11 cellular contexts compared by ENCODE assay signal in genomic region chr18:457120-457519, GRCh38. TPM values are rescaled to one million over a fixed set of nuclear protein-coding genes. Genes with fewer than 3 reads are reported as not detected.
DNase-seq lines count a peak whose midpoint lies in the region; ATAC-seq and TF ChIP-seq lines count a peak whose summit lies in the region.
"Had no signal": no experiment of that assay in that cellular context is flagged by ENCODE, and none has a peak within 500 bp of the region (broad histone marks: within the 10 kb centered on the region; RNA-seq: fewer than 3 reads in every experiment).

No MANE protein-coding gene starts in this region.

- no peaks in the 10 kb centered on the region for H3K27me3 ChIP-seq in A673 (replicated peaks; ENCODE audit: insufficient read depth, low read depth, low read length, poor library complexity)
- peaks cover 0 to 7% (median 0%) of the 10 kb centered on the region in 45 donors for H3K27me3 ChIP-seq in dorsolateral prefrontal cortex
- no peaks in the 10 kb centered on the region for H3K27me3 ChIP-seq in muscle layer of duodenum (ENCODE audit: low read depth, low read length)

- ATAC-seq in HG03457 (IDR thresholded peaks at IDR 0.05; ENCODE audit: unreplicated experiment): no peak
- no peak for ATAC-seq in HG02678 (IDR thresholded peaks at IDR 0.05; ENCODE audit: unreplicated experiment)

- no peaks in the 10 kb centered on the region for H3K9me3 Mint-ChIP-seq in T-helper 2 cell treated with Interferon-gamma antibody and Interleukin-4, amounts not matched to agents 5 μg/mL and 100 μg/mL, for 36 hours

- no peak for TF ChIP-seq POLR2A in NB4 (IDR thresholded peaks at IDR 0.05; ENCODE audit: extremely low read depth, insufficient read length)

- no TSS peak for BruUV-seq in A673 (replicated peaks; lab: Mats Ljungman, UMichigan)

- no peak overlapping the region for H3K27ac Mint-ChIP-seq in T-helper 2 cell treated with Interferon-gamma antibody and Interleukin-4, amounts not matched to agents 5 μg/mL and 100 μg/mL, for 36 hours

- CTCF ChIA-PET in A673 (lab: Charles Lee): no interaction called here

- peak overlapping the region; percentile 76 for H3K27ac ChIP-seq in A673 (ENCODE audit: low read depth, low read length, poor library complexity, severe bottlenecking)
- peak overlapping the region in 44 of 59 donors; percentile 1 to 78 (median 56) for H3K27ac ChIP-seq in dorsolateral prefrontal cortex
- peak overlapping the region; percentile 34 for H3K27ac ChIP-seq in muscle layer of duodenum (ENCODE audit: low read length)

- H3K4me3 ChIP-seq in A673 (ENCODE audit: low read depth, low read length, poor library complexity, severe bottlenecking) (no peak overlapping the region), NB4 (ENCODE audit: low read depth, low read length) (no peak overlapping the region), dorsolateral prefrontal cortex (peak overlapping the region in 12 of 59 donors; percentile 1 to 25 (median 6)), muscle layer of duodenum (ENCODE audit: low read depth in 1 of 2, low read length in 2 of 2) (peak overlapping the region; percentile 30 to 31)

- intact Hi-C loops in A673 (cut with micrococcal nuclease; ENCODE audit: unreplicated experiment): no loop called here
- intact Hi-C loops in dorsolateral prefrontal cortex (cut with DNase I): no loop called here

- no peak overlapping the region for H3K4me3 Mint-ChIP-seq in T-helper 2 cell treated with Interferon-gamma antibody and Interleukin-4, amounts not matched to agents 5 μg/mL and 100 μg/mL, for 36 hours
- H3K4me3 Mint-ChIP-seq: CD4-positive, CD25-positive, alpha-beta regulatory T cell had no signal

- H3K9me3 ChIP-seq in A673 (ENCODE audit: low read depth, low read length, poor library complexity, severe bottlenecking) (no peaks in the 10 kb centered on the region), muscle layer of duodenum (ENCODE audit: control insufficient read depth in 1 of 2, low read length in 2 of 2) (peaks cover 0 to 4% of the 10 kb centered on the region in 2 donors)

- H3K4me1 Mint-ChIP-seq in T-helper 2 cell treated with Interferon-gamma antibody and Interleukin-4, amounts not matched to agents 5 μg/mL and 100 μg/mL, for 36 hours (ENCODE audit: low read depth): no peaks in the 10 kb centered on the region
- H3K4me1 Mint-ChIP-seq: CD4-positive, CD25-positive, alpha-beta regulatory T cell had no signal

- no peaks in the 10 kb centered on the region for H3K36me3 Mint-ChIP-seq in T-helper 2 cell treated with Interferon-gamma antibody and Interleukin-4, amounts not matched to agents 5 μg/mL and 100 μg/mL, for 36 hours (ENCODE audit: low read depth)
- H3K36me3 Mint-ChIP-seq: CD4-positive, CD25-positive, alpha-beta regulatory T cell had no signal

- peaks cover 29% of the 10 kb centered on the region for H3K4me1 ChIP-seq in A673 (ENCODE audit: insufficient read depth, low read length, poor library complexity, severe bottlenecking)
- H3K4me1 ChIP-seq in muscle layer of duodenum (ENCODE audit: control insufficient read depth in 1 of 2, insufficient read depth in 2 of 2, low read length in 2 of 2): peaks cover 11 to 18% of the 10 kb centered on the region in 2 donors

- TF ChIP-seq CTCF in A673 (conservative IDR thresholded peaks at IDR 0.05; ENCODE audit: low read depth, low read length): no peak
- TF ChIP-seq CTCF in NB4 (IDR thresholded peaks at IDR 0.05; ENCODE audit: low read depth, low read length): no peak
- no peak for TF ChIP-seq CTCF in dorsolateral prefrontal cortex (IDR thresholded peaks at IDR 0.05 in 54 of 56, conservative IDR thresholded peaks at IDR 0.05 in 2 of 56; ENCODE audit: low read depth in 1 of 56, partially characterized antibody in 56 of 56)

- H3K36me3 ChIP-seq in A673 (ENCODE audit: insufficient read depth, low read length, poor library complexity, severe bottlenecking): no peaks in the 10 kb centered on the region
- H3K36me3 ChIP-seq in muscle layer of duodenum (ENCODE audit: control insufficient read depth in 1 of 2, insufficient read depth in 2 of 2, low read length in 2 of 2): no peaks in the 10 kb centered on the region

- POLR2A ChIA-PET in A673 (lab: Charles Lee; ENCODE audit: low non-redundant PET): interaction anchor here (0.6 kb wide), 1 partner anchor 24 kb away, joined by 11 read pairs; no protein-coding TSS in a partner anchor

- peak; percentile 94 for DNase-seq in A673 (ENCODE audit: low spot score)
- DNase-seq in NB4 (ENCODE audit: low read depth): peak; percentile 92
- no peak for DNase-seq in dorsolateral prefrontal cortex
- no peak for DNase-seq in T-helper 2 cell treated with Interferon-gamma antibody and Interleukin-4, amounts not matched to agents 5 μg/mL and 100 μg/mL, for 36 hours (ENCODE audit: low spot score)
- DNase-seq in SIG-M5 treated with dmso at 0.1 percent for 504 hours (lab: John Stamatoyannopoulos, UW; ENCODE audit: unreplicated experiment): no peak
- DNase-seq: CD4-positive, CD25-positive, alpha-beta regulatory T cell; kidney glomerular epithelial cell; NCI-H446 treated with DMSO at 0.1 percent for 48 hours had no signal

- no peaks in the 10 kb centered on the region for H3K27me3 Mint-ChIP-seq in T-helper 2 cell treated with Interferon-gamma antibody and Interleukin-4, amounts not matched to agents 5 μg/mL and 100 μg/mL, for 36 hours (ENCODE audit: low read depth)
- H3K27me3 Mint-ChIP-seq: CD4-positive, CD25-positive, alpha-beta regulatory T cell had no signal

RNA-seq across cellular contexts. Expression of gene COLEC12, which starts 43.4 kb away (rescaled TPM):
- total RNA-seq in A673 (2021) (0.86 and 1.5 TPM in 2 replicates), dorsolateral prefrontal cortex (10 to 100 TPM in 76 of 120 experiments, 1 to 10 TPM in 44; 5.5 to 34.4 (median 11.3) TPM)
- total RNA-seq: CD4-positive, CD25-positive, alpha-beta regulatory T cell had no signal

Comparison
In these comparisons a context has a peak if more than half of its experiments do, and no peak if none do; other contexts are left out.
1. DNase-seq: peak in A673 (single experiment) and NB4 (single experiment); none in dorsolateral prefrontal cortex (0 of 10), T-helper 2 cell treated with Interferon-gamma antibody and Interleukin-4, amounts not matched to agents 5 μg/mL and 100 μg/mL, for 36 hours (single experiment) and SIG-M5 treated with dmso at 0.1 percent for 504 hours (single experiment).
2. H3K4me3 ChIP-seq: peak in muscle layer of duodenum (2 of 2); none in A673 (single experiment) and NB4 (single experiment).
3. Peak in every context shown above with its lines, with median percentiles within 50 percentile points of each other: H3K27ac ChIP-seq.